Comparison of ENCODE assay signal across 1 cellular context in the genomic region with DNA sequence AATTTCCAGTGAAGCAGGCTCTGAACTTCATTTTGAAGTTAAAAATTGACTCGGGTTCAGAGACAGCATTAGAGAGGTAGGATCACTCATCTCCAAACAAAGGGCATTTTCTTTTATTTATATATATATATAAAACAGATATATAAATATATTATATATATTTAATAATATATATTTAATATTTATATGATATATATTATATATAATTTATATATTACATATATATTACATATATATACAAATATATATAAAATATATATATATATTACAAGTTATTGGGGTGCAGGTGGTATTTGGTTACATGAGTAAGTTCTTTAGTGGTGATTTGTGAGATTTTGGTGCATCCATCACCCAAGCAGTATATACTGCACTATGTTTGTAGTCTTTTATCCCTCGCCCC.
TF ChIP-seq lines count a peak whose summit lies in the region.

No MANE protein-coding gene starts in this region.

TF ChIP-seq in IMR-90, 13 proteins besides CTCF, POLR2A, EP300 and RAD21:
- TF ChIP-seq MAZ (IDR thresholded peaks at IDR 0.05; ENCODE audit: borderline replicate concordance, low read depth, low read length) (no peak), MAFK (IDR thresholded peaks at IDR 0.05; ENCODE audit: low read depth, low read length) (no peak), RFX5 (IDR thresholded peaks at IDR 0.05; ENCODE audit: low read depth, low read length) (no peak), MXI1 (IDR thresholded peaks at IDR 0.05; ENCODE audit: borderline replicate concordance, low read depth, low read length) (no peak), BHLHE40 (IDR thresholded peaks at IDR 0.05; ENCODE audit: low read depth, low read length) (no peak), SMC3 (IDR thresholded peaks at IDR 0.05; ENCODE audit: low read depth, low read length) (no peak), CHD1 (IDR thresholded peaks at IDR 0.05; ENCODE audit: low read depth, low read length) (no peak), FOS (IDR thresholded peaks at IDR 0.05; ENCODE audit: low read depth, low read length) (no peak), NFE2L2 (IDR thresholded peaks at IDR 0.05; ENCODE audit: low read depth, low read length) (no peak)
- TF ChIP-seq, protein P1, sequence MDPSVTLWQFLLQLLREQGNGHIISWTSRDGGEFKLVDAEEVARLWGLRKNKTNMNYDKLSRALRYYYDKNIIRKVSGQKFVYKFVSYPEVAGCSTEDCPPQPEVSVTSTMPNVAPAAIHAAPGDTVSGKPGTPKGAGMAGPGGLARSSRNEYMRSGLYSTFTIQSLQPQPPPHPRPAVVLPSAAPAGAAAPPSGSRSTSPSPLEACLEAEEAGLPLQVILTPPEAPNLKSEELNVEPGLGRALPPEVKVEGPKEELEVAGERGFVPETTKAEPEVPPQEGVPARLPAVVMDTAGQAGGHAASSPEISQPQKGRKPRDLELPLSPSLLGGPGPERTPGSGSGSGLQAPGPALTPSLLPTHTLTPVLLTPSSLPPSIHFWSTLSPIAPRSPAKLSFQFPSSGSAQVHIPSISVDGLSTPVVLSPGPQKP (IDR thresholded peaks at IDR 0.05; ENCODE audit: borderline replicate concordance, low read depth, low read length): no peak
